Comparison of ENCODE assay signal across 9 cellular contexts in the genomic region with DNA sequence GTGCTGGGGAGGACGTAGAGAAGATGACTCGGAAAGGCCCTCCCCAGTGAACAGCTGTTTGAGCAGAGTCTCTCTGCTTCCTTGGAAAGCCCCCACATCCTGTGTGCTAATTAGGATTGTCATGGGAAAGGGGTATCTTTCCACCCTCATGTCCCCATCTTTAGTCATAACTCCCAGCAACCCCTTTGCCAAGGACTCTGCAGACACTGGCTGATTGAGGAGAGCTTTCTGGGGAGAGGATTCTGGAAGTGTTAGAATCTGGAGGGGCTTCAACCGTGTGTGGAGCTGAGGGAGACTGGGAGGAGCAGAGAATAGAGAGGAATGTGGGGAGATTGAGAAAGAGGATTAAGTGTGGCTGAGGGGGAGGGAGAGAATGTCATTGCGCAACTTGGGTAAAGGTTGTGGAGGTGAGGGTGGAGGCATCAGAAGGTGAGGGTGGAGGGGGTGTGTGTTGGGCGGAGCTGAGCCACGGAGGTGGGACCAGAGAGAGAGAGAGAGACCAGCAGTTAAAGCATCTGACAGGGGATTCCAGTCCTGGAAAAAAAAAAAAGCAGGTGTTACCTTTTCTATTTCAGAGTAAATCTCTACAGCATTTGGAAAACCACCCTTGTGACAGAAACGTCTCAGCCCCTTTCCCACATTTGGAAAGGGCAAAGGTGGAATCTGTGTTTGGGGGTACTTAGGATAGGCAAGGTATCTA. TPM values are rescaled to one million over a fixed set of nuclear protein-coding genes. Genes with fewer than 3 reads are reported as not detected.
DNase-seq lines count a peak whose midpoint lies in the region; ATAC-seq and TF ChIP-seq lines count a peak whose summit lies in the region.
"Had no signal": no experiment of that assay in that cellular context is flagged by ENCODE, and none has a peak within 500 bp of the region (broad histone marks: within the 10 kb centered on the region; RNA-seq: fewer than 3 reads in every experiment).

No MANE protein-coding gene starts in this region.

- H3K36me3 Mint-ChIP-seq in activated naive CD8-positive, alpha-beta T cell: no peaks in the 10 kb centered on the region
- no peaks in the 10 kb centered on the region for H3K36me3 Mint-ChIP-seq in activated naive CD8-positive, alpha-beta T cell treated with anti-CD3 and anti-CD28 coated beads for 36 hours
- H3K36me3 Mint-ChIP-seq in chondrocyte (ENCODE audit: low read depth): no peaks in the 10 kb centered on the region

- WGBS in mesodermal cell (ENCODE audit: insufficient coverage in 2 of 2), 2 experiments: 16 to 19% methylated on average over 4 to 6 of the region's 7 CpGs

- peak overlapping the region; percentile 37 for H3K4me3 Mint-ChIP-seq in activated naive CD8-positive, alpha-beta T cell
- no peak overlapping the region for H3K4me3 Mint-ChIP-seq in activated naive CD8-positive, alpha-beta T cell treated with anti-CD3 and anti-CD28 coated beads for 36 hours
- peak overlapping the region; percentile 78 for H3K4me3 Mint-ChIP-seq in chondrocyte (ENCODE audit: unreplicated experiment)

- TF ChIP-seq CTCF in chondrocyte (IDR thresholded peaks at IDR 0.05) (no peak), upper lobe of right lung (IDR thresholded peaks at IDR 0.05) (no peak)

- H3K4me1 ChIP-seq in mesodermal cell (ENCODE audit: control insufficient read depth, insufficient read depth, low read length, poor library complexity, severe bottlenecking) (peaks cover 18% of the 10 kb centered on the region), upper lobe of right lung (peaks cover 11% of the 10 kb centered on the region)

- H3K9me3 ChIP-seq in mesodermal cell (ENCODE audit: control insufficient read depth, low read length): peaks cover 1% of the 10 kb centered on the region
- H3K9me3 ChIP-seq in upper lobe of right lung: no peaks in the 10 kb centered on the region

- H3K9me3 Mint-ChIP-seq in activated naive CD8-positive, alpha-beta T cell (ENCODE audit: low read depth): no peaks in the 10 kb centered on the region
- peaks cover 2% of the 10 kb centered on the region for H3K9me3 Mint-ChIP-seq in activated naive CD8-positive, alpha-beta T cell treated with anti-CD3 and anti-CD28 coated beads for 36 hours
- no peaks in the 10 kb centered on the region for H3K9me3 Mint-ChIP-seq in chondrocyte (ENCODE audit: low read depth)

- intact Hi-C loops in upper lobe of right lung (cut with DNase I): loop anchor here (5.0 kb wide), 1 partner anchor 113 kb away; no protein-coding TSS in a partner anchor

- peaks cover 9% of the 10 kb centered on the region for H3K4me1 Mint-ChIP-seq in activated naive CD8-positive, alpha-beta T cell (ENCODE audit: low read depth)
- H3K4me1 Mint-ChIP-seq in activated naive CD8-positive, alpha-beta T cell treated with anti-CD3 and anti-CD28 coated beads for 36 hours: peaks cover 9% of the 10 kb centered on the region
- H3K4me1 Mint-ChIP-seq in chondrocyte (ENCODE audit: low read depth): peaks cover 23% of the 10 kb centered on the region

- H3K4me3 ChIP-seq in mesodermal cell (ENCODE audit: extremely low read depth, insufficient read depth, low read length, poor library complexity, severe bottlenecking) (peak overlapping the region; percentile 57), upper lobe of right lung (peak overlapping the region; percentile 74)

- H3K27ac ChIP-seq in mesodermal cell (ENCODE audit: low read depth, low read length, severe bottlenecking): peak overlapping the region; percentile 75
- peak overlapping the region; percentile 82 for H3K27ac ChIP-seq in upper lobe of right lung

- no peaks in the 10 kb centered on the region for H3K27me3 ChIP-seq in upper lobe of right lung

- peaks cover 2% of the 10 kb centered on the region for H3K27me3 Mint-ChIP-seq in activated naive CD8-positive, alpha-beta T cell
- H3K27me3 Mint-ChIP-seq in activated naive CD8-positive, alpha-beta T cell treated with anti-CD3 and anti-CD28 coated beads for 36 hours: peaks cover 32% of the 10 kb centered on the region
- peaks cover 20% of the 10 kb centered on the region for H3K27me3 Mint-ChIP-seq in chondrocyte (ENCODE audit: low read depth)

- DNase-seq in activated naive CD8-positive, alpha-beta T cell treated with anti-CD3 and anti-CD28 coated beads for 36 hours: no peak
- DNase-seq in chondrocyte (ENCODE audit: low spot score) (no peak), upper lobe of right lung (peak; percentile 86)
- DNase-seq: cortex of kidney had no signal

- ATAC-seq in upper lobe of right lung: peak; percentile 68
- no peak for ATAC-seq in GM19467 (IDR thresholded peaks at IDR 0.05; ENCODE audit: unreplicated experiment)
- no peak for ATAC-seq in HG03439 (IDR thresholded peaks at IDR 0.05; ENCODE audit: unreplicated experiment)
- ATAC-seq in GM19351 (IDR thresholded peaks at IDR 0.05; ENCODE audit: unreplicated experiment): no peak

- no peak overlapping the region for H3K27ac Mint-ChIP-seq in activated naive CD8-positive, alpha-beta T cell
- no peak overlapping the region for H3K27ac Mint-ChIP-seq in activated naive CD8-positive, alpha-beta T cell treated with anti-CD3 and anti-CD28 coated beads for 36 hours
- no peak overlapping the region for H3K27ac Mint-ChIP-seq in chondrocyte (ENCODE audit: unreplicated experiment)

- H3K36me3 ChIP-seq in mesodermal cell (ENCODE audit: control insufficient read depth, insufficient read depth, low read length) (peaks cover 3% of the 10 kb centered on the region), upper lobe of right lung (no peaks in the 10 kb centered on the region)

RNA-seq across cellular contexts. Expression of a gene that starts 2.2 kb away (rescaled TPM):
- under 1 TPM; 0.10 to 0.49 TPM for total RNA-seq in activated naive CD8-positive, alpha-beta T cell treated with anti-CD3 and anti-CD28 coated beads for 36 hours
- total RNA-seq in chondrocyte: 3.1 to 4.4 TPM (median 3.4 TPM) in 3 replicates
- polyA plus RNA-seq in mesodermal cell (2013, experiment 1 of 2): 17.7 TPM
- 14.2 TPM for polyA plus RNA-seq in mesodermal cell (2013, experiment 2 of 2)
- 43.1 TPM for total RNA-seq in upper lobe of right lung

RNA-seq across cellular contexts. Expression of a gene that starts 31.5 kb away (rescaled TPM):
- 10 to 100 TPM; 85.7 to 91.7 TPM for total RNA-seq in activated naive CD8-positive, alpha-beta T cell treated with anti-CD3 and anti-CD28 coated beads for 36 hours
- total RNA-seq in chondrocyte (10.8 to 22.3 TPM (median 11.6 TPM) in 3 replicates), upper lobe of right lung (60.9 TPM)
- 5.7 TPM for polyA plus RNA-seq in mesodermal cell (2013, experiment 1 of 2)
- polyA plus RNA-seq in mesodermal cell (2013, experiment 2 of 2): 5.0 TPM

RNA-seq across cellular contexts. Expression of a gene that starts 38.6 kb away (rescaled TPM):
- total RNA-seq in activated naive CD8-positive, alpha-beta T cell treated with anti-CD3 and anti-CD28 coated beads for 36 hours: under 1 TPM; 0.62 to 0.70 TPM
- total RNA-seq in chondrocyte (not detected in 3 replicates), upper lobe of right lung (34.1 TPM)
- polyA plus RNA-seq in mesodermal cell (2013, experiment 1 of 2): not detected
- polyA plus RNA-seq in mesodermal cell (2013, experiment 2 of 2): not detected

Comparison
In these comparisons a context has a peak if more than half of its experiments do, and no peak if none do; other contexts are left out.
1. RNA of a gene that starts 38.6 kb away (total RNA-seq): 34.1 TPM in upper lobe of right lung (single experiment); 0.62 to 0.70 TPM in activated naive CD8-positive, alpha-beta T cell treated with anti-CD3 and anti-CD28 coated beads for 36 hours and not detected in chondrocyte; every median in the first group is over 10 times any median in the second.